ENCODE assay signal across 16 cellular contexts in the genomic region with DNA sequence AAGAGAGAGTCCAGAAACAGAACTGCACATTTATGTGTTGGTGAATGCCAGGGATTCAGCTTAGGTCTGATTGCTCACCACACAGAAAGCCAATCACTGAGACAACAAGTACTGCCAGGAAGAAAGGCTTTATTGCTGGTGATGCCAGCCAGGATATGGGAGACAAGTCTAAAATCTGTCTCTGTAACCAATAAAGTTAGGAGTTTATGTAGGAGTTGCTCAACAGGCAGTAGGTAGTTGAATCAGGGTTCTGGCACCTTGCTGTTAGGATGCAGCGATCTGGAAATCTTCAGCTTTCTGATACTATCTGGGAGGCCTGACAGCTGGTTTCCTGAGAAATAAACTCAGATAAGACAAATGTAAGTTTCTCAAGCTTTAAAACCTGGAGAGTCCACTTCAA.
A peak's percentile ranks its signal among the peaks of the same experiment; 100 is the strongest.
DNase-seq lines count a peak whose midpoint lies in the region; ATAC-seq, FAIRE-seq and TF ChIP-seq lines count a peak whose summit lies in the region.
"Had no signal": no experiment of that assay in that cellular context is flagged by ENCODE, and none has a peak within 500 bp of the region (broad histone marks: within the 10 kb centered on the region; RNA-seq: fewer than 3 reads in every experiment).

No MANE protein-coding gene starts in this region.

- H3K9ac ChIP-seq in GM12878 (ENCODE audit: control insufficient read depth, insufficient read depth, low read length) (no peak overlapping the region), trophoblast cell (ENCODE audit: low read length) (no peak overlapping the region)
- H3K9ac ChIP-seq: BLaER1 had no signal

- no TSS peak for BruUV-seq in GM12878 (replicated peaks; lab: Mats Ljungman, UMichigan)

- SMC1A ChIA-PET in GM12878 (lab: Charles Lee; ENCODE audit: uncharacterized antibody, unreplicated experiment) = interaction anchor here (1.5 to 17.5 kb wide), 3 partner anchors 9 to 26 kb away, joined by 4 to 411 read pairs (median 6); no protein-coding TSS in a partner anchor

- 100% methylated on average over 1 of the region's 1 CpG for WGBS in GM12878 (ENCODE audit: insufficient coverage, insufficient replicate concordance, low lambda C conversion rate, missing lambda C conversion rate)
- WGBS in trophoblast cell (ENCODE audit: extremely low coverage, insufficient coverage, insufficient read length) = no CpG with 5 or more reads among the region's 1 CpG

- POLR2A ChIA-PET in GM12878 (lab: Charles Lee) = interaction anchor here (0.6 to 19.0 kb wide), 5 partner anchors 9 to 197 kb away, joined by 3 to 445 read pairs (median 4); no protein-coding TSS in a partner anchor

- in situ Hi-C loops in GM12878 (cut with MboI) = no loop called here

- H3K79me1 ChIP-seq in trophoblast cell (ENCODE audit: low read length) = no peaks in the 10 kb centered on the region

- no peaks in the 10 kb centered on the region for H3K27me3 Mint-ChIP-seq in T-helper 17 cell

- ATAC-seq in GM12878 (no peak), T-helper 17 cell (no peak)
- ATAC-seq: GM23338 had no signal

- H3K4me3 Mint-ChIP-seq in T-helper 17 cell = no peak overlapping the region
- H3K4me3 Mint-ChIP-seq: CD8-positive, alpha-beta memory T cell; GM23338 had no signal

- H3K4me1 ChIP-seq in GM12878 (ENCODE audit: control insufficient read depth, insufficient read depth, low read length) (no peaks in the 10 kb centered on the region), trophoblast cell (ENCODE audit: control insufficient read depth in 1 of 2, insufficient read depth in 2 of 2, low read length in 2 of 2) (no peaks in the 10 kb centered on the region), tibial artery (no peaks in the 10 kb centered on the region), Peyer's patch (peaks cover 0 to 2% (median 0%) of the 10 kb centered on the region in 4 donors)
- H3K4me1 ChIP-seq: Caco-2 had no signal

- TF ChIP-seq RAD21 in GM12878 (IDR thresholded peaks at IDR 0.05; ENCODE audit: insufficient read depth, low read depth, low read length) = no peak

- CTCF ChIA-PET in GM12878 (lab: Yijun Ruan, JAX) = interaction anchor here (2.1 kb wide), 1 partner anchor 8 kb away, joined by 9 read pairs; no protein-coding TSS in a partner anchor

- no peak for TF ChIP-seq POLR2A in GM12878 (IDR thresholded peaks at IDR 0.05; ENCODE audit: low read depth, low read length)
- TF ChIP-seq POLR2A in Peyer's patch (IDR thresholded peaks at IDR 0.05) = no peak

- H3K79me2 ChIP-seq in GM12878 (ENCODE audit: control insufficient read depth, insufficient read depth, low read length) = no peaks in the 10 kb centered on the region; the same call in 1 of the 2 replicates
- no peaks in the 10 kb centered on the region for H3K79me2 ChIP-seq in trophoblast cell (ENCODE audit: control insufficient read depth, insufficient read depth, low read length, poor library complexity)

- no peak overlapping the region for H2BK5ac ChIP-seq in trophoblast cell (ENCODE audit: low read depth, low read length, poor library complexity)

- H4K12ac ChIP-seq in trophoblast cell (ENCODE audit: low read depth, low read length) = no peak overlapping the region

- no peak overlapping the region for H2BK12ac ChIP-seq in trophoblast cell (ENCODE audit: low read length)

- H3K4me1 Mint-ChIP-seq in T-helper 17 cell = peaks cover 2% of the 10 kb centered on the region

- H3K9me3 ChIP-seq in GM12878 (replicated peaks; ENCODE audit: control insufficient read depth, insufficient read depth, low read length) (peaks cover 5% of the 10 kb centered on the region), trophoblast cell (ENCODE audit: insufficient read depth, low read depth, low read length) (no peaks in the 10 kb centered on the region), T-helper 17 cell (ENCODE audit: control insufficient read depth, low read length, poor library complexity, severe bottlenecking) (no peaks in the 10 kb centered on the region), tibial artery (no peaks in the 10 kb centered on the region), Peyer's patch (peaks cover 0 to 6% (median 0%) of the 10 kb centered on the region in 4 donors)
- H3K9me3 ChIP-seq: Caco-2 had no signal

- H3K27me3 ChIP-seq in GM12878 (replicated peaks in 1 of 2; ENCODE audit: control insufficient read depth in 2 of 2, insufficient read depth in 2 of 2, low read length in 1 of 2) = no peaks in the 10 kb centered on the region
- no peaks in the 10 kb centered on the region for H3K27me3 ChIP-seq in trophoblast cell (ENCODE audit: insufficient read depth, low read length)
- no peaks in the 10 kb centered on the region for H3K27me3 ChIP-seq in tibial artery
- no peaks in the 10 kb centered on the region for H3K27me3 ChIP-seq in Peyer's patch
- H3K27me3 ChIP-seq: BLaER1 had no signal

- H3K27ac ChIP-seq in GM12878 (ENCODE audit: control insufficient read depth, insufficient read depth) (no peak overlapping the region), trophoblast cell (ENCODE audit: low read depth, low read length) (peak overlapping the region; percentile 46), tibial artery (no peak overlapping the region), Peyer's patch (no peak overlapping the region)
- H3K27ac ChIP-seq: BLaER1 had no signal

- H4K91ac ChIP-seq in trophoblast cell (ENCODE audit: low read depth, low read length) = no peak overlapping the region

- no peak overlapping the region for H3K4ac ChIP-seq in trophoblast cell (ENCODE audit: low read depth, low read length)

- H3K4me3 ChIP-seq in GM12878 = no peak overlapping the region
- no peak overlapping the region for H3K4me3 ChIP-seq in trophoblast cell (ENCODE audit: low read depth, low read length)
- H3K4me3 ChIP-seq in tibial artery = no peak overlapping the region
- H3K4me3 ChIP-seq in Peyer's patch = no peak overlapping the region
- H3K4me3 ChIP-seq: BLaER1, GM23338 had no signal

- intact Hi-C loops in GM12878 (cut with micrococcal nuclease; ENCODE audit: unreplicated experiment) (no loop called here), tibial artery (cut with DNase I; ENCODE audit: low total_unique reads) (no loop called here)

- no peak overlapping the region for H3K18ac ChIP-seq in trophoblast cell (ENCODE audit: low read length)

- RAD21 ChIA-PET in GM12878 (lab: Charles Lee; ENCODE audit: unreplicated experiment) = interaction anchor here (16.2 kb wide), 1 partner anchor 10 kb away, joined by 419 read pairs; no protein-coding TSS in a partner anchor

- H3K14ac ChIP-seq in trophoblast cell (ENCODE audit: low read length) = no peak overlapping the region

- H4K8ac ChIP-seq in trophoblast cell (ENCODE audit: low read depth, low read length) = no peak overlapping the region

- H2AK5ac ChIP-seq in trophoblast cell (ENCODE audit: low read length) = no peak overlapping the region

- TF ChIP-seq CTCF in GM12878 (IDR thresholded peaks at IDR 0.05 in 2 of 3, conservative IDR thresholded peaks at IDR 0.05 in 1 of 3; ENCODE audit: control insufficient read depth in 2 of 3, extremely low read depth in 1 of 3, insufficient read depth in 1 of 3, low read depth in 3 of 3, low read length in 3 of 3) = no peak
- no peak for TF ChIP-seq CTCF in tibial artery (IDR thresholded peaks at IDR 0.05)
- TF ChIP-seq CTCF in Peyer's patch (IDR thresholded peaks at IDR 0.05) = no peak

- H3K4me2 ChIP-seq in GM12878 (ENCODE audit: control insufficient read depth, insufficient read depth) (no peak overlapping the region), trophoblast cell (ENCODE audit: low read length) (no peak overlapping the region)
- H3K4me2 ChIP-seq: BLaER1, GM23338 had no signal

- no peaks in the 10 kb centered on the region for H3K36me3 Mint-ChIP-seq in T-helper 17 cell (ENCODE audit: low read depth)

- no peaks in the 10 kb centered on the region for H4K20me1 ChIP-seq in GM12878 (ENCODE audit: control insufficient read depth, insufficient read depth)
- H4K20me1 ChIP-seq: BLaER1 had no signal

- H2AFZ ChIP-seq in GM12878 (ENCODE audit: control insufficient read depth, low read depth, low read length) (no peak overlapping the region), trophoblast cell (ENCODE audit: insufficient read depth, low read length, poor library complexity) (no peak overlapping the region)
- H2AFZ ChIP-seq: GM23338 had no signal

- DNase-seq in GM19239 (ENCODE audit: insufficient read length, low spot score) = no peak
- DNase-seq in RKO (ENCODE audit: low spot score) = peak; percentile 8
- no peak for DNase-seq in GM12878 (ENCODE audit: low read depth, low spot score)
- DNase-seq in trophoblast cell = no peak
- DNase-seq in T-helper 17 cell = no peak
- DNase-seq in tibial artery = no peak
- DNase-seq in Peyer's patch = no peak
- DNase-seq: 8988T; AML-193; Caco-2; CD8-positive, alpha-beta memory T cell; DMS53; GF-D8; H7 had no signal

- H3K23ac ChIP-seq in trophoblast cell (ENCODE audit: low read length) = no peak overlapping the region

- H2BK120ac ChIP-seq in trophoblast cell (ENCODE audit: insufficient read depth, low read length, poor library complexity) = no peak overlapping the region

- no peak for TF ChIP-seq EP300 in GM12878 (IDR thresholded peaks at IDR 0.05; ENCODE audit: borderline replicate concordance in 1 of 2, control insufficient read depth in 1 of 2, low read depth in 2 of 2, low read length in 2 of 2)

- FAIRE-seq in GM19239 (lab: Jason Lieb, UNC) (peak; percentile 11), GM12878 (lab: Jason Lieb, UNC) (no peak)

- H3K27ac Mint-ChIP-seq in T-helper 17 cell = no peak overlapping the region
- H3K27ac Mint-ChIP-seq: CD8-positive, alpha-beta memory T cell; GM23338 had no signal

- H3K36me3 ChIP-seq in GM12878 (ENCODE audit: control insufficient read depth in 2 of 2, insufficient read depth in 2 of 2, low read length in 1 of 2) (peaks cover 2 to 15% of the 10 kb centered on the region in 2 experiments; a peak in 3 of 4 replicates), trophoblast cell (ENCODE audit: control insufficient read depth in 1 of 2, insufficient read depth in 2 of 2, low read length in 2 of 2) (no peaks in the 10 kb centered on the region), tibial artery (no peaks in the 10 kb centered on the region), Peyer's patch (no peaks in the 10 kb centered on the region)

TF ChIP-seq in GM12878, 131 proteins besides CTCF, POLR2A, EP300 and RAD21:
- TF ChIP-seq, protein P1, sequence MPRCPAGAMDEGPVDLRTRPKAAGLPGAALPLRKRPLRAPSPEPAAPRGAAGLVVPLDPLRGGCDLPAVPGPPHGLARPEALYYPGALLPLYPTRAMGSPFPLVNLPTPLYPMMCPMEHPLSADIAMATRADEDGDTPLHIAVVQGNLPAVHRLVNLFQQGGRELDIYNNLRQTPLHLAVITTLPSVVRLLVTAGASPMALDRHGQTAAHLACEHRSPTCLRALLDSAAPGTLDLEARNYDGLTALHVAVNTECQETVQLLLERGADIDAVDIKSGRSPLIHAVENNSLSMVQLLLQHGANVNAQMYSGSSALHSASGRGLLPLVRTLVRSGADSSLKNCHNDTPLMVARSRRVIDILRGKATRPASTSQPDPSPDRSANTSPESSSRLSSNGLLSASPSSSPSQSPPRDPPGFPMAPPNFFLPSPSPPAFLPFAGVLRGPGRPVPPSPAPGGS (IDR thresholded peaks at IDR 0.05; ENCODE audit: borderline replicate concordance, insufficient read depth, low read depth, low read length, poor library complexity, severe bottlenecking) = no peak
- peak; percentile 78; the same call in 1 of the 2 replicates for TF ChIP-seq CBX5 (IDR thresholded peaks at IDR 0.05; ENCODE audit: low read depth)
- no peak for TF ChIP-seq RCOR1 (conservative IDR thresholded peaks at IDR 0.05; ENCODE audit: low read depth, low read length)
- no peak for TF ChIP-seq EED (IDR thresholded peaks at IDR 0.05; ENCODE audit: low read depth)
TF ChIP-seq in GM12878: peak in this region for 1.
